ENCODE assay signal across 21 cellular contexts in the genomic region with DNA sequence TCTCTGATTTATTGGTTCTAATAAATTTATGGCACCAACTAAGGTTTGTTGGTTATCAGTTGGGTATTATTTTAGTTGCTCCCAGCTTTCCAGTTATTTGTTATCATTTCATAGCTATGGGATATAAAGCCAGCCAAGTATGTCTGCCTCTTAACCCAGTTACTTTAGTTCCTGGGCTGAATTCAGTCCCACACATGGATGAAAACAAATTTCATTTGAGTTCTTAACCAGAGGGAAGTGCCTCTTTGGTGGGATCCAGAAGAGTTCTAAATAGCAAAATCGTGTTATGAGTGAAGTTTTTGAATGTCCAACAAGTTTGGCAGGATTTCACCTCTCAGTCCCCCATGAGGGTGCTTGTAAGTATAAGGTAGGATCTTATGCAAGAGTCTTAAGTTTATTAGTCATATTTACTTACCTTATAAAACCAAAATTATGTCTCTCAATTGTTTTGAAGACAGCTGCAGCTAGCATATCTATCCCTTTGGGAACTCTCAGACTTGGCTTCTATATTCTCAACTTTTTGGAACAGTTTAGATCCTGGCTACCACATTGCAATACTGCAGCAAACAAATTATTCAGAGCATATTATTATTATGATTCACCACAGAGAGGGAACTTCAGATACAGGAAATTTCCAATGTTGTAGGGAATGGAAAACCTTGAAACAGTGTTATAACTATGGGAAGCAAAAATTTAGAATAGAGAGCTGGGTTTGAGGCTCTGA.
DNase-seq lines count a peak whose midpoint lies in the region; FAIRE-seq and TF ChIP-seq lines count a peak whose summit lies in the region.
"Had no signal": no experiment of that assay in that cellular context is flagged by ENCODE, and none has a peak within 500 bp of the region (broad histone marks: within the 10 kb centered on the region; RNA-seq: fewer than 3 reads in every experiment).

No MANE protein-coding gene starts in this region.

- no peak overlapping the region for H3K4me3 Mint-ChIP-seq in nephron
- H3K4me3 Mint-ChIP-seq: CD4-positive, alpha-beta memory T cell; immature natural killer cell had no signal

- no peak for TF ChIP-seq EP300 in SK-N-SH (IDR thresholded peaks at IDR 0.05; ENCODE audit: borderline replicate concordance in 1 of 2, low read depth in 1 of 2, low read length in 1 of 2)

- H3K27me3 ChIP-seq in SK-N-SH (ENCODE audit: insufficient read depth) (no peaks in the 10 kb centered on the region), small intestine (ENCODE audit: control insufficient read depth in 2 of 2, insufficient read depth in 2 of 2, low read length in 2 of 2) (no peaks in the 10 kb centered on the region)

- no peak for TF ChIP-seq RAD21 in SK-N-SH (IDR thresholded peaks at IDR 0.05; ENCODE audit: low read length)

- no peaks in the 10 kb centered on the region for H3K36me3 Mint-ChIP-seq in nephron (ENCODE audit: low read depth)
- H3K36me3 Mint-ChIP-seq: CD4-positive, alpha-beta memory T cell had no signal

- no peak overlapping the region for H3K4me3 ChIP-seq in AG10803 (ENCODE audit: low read length)
- H3K4me3 ChIP-seq in SK-N-SH (ENCODE audit: low read depth in 2 of 2, low read length in 1 of 2) = no peak overlapping the region
- no peak overlapping the region for H3K4me3 ChIP-seq in fibroblast of the aortic adventitia (ENCODE audit: low read depth, low read length)
- no peak overlapping the region for H3K4me3 ChIP-seq in small intestine (ENCODE audit: low read depth in 1 of 2, low read length in 2 of 2)
- H3K4me3 ChIP-seq: skin epidermis had no signal

- TF ChIP-seq CTCF in AG10803 (conservative IDR thresholded peaks at IDR 0.05; ENCODE audit: low read length) = no peak
- no peak for TF ChIP-seq CTCF in SK-N-SH (IDR thresholded peaks at IDR 0.05)
- TF ChIP-seq CTCF in fibroblast of the aortic adventitia (IDR thresholded peaks at IDR 0.05; ENCODE audit: insufficient read depth, low read length) = no peak
- no peak for TF ChIP-seq CTCF in nephron (IDR thresholded peaks at IDR 0.05; ENCODE audit: unreplicated experiment in 3 of 3)

- H3K9me3 ChIP-seq in SK-N-SH (no peaks in the 10 kb centered on the region), small intestine (ENCODE audit: control insufficient read depth, low read depth) (no peaks in the 10 kb centered on the region)

- no peaks in the 10 kb centered on the region; a peak in 1 of 4 replicates for H3K4me1 ChIP-seq in SK-N-SH (ENCODE audit: control insufficient read depth in 1 of 2, insufficient read depth in 2 of 2, low read depth in 1 of 2, low read length in 1 of 2)
- H3K4me1 ChIP-seq in small intestine (ENCODE audit: control insufficient read depth in 2 of 2, insufficient read depth in 1 of 2, low read depth in 1 of 2, low read length in 1 of 2) = no peaks in the 10 kb centered on the region

- H3K4me1 Mint-ChIP-seq in nephron = peaks cover 10% of the 10 kb centered on the region
- H3K4me1 Mint-ChIP-seq: CD4-positive, alpha-beta memory T cell; immature natural killer cell had no signal

- peak overlapping the region in 1 of 2 experiments; percentile 47; a peak in 2 of 4 replicates for H3K27ac ChIP-seq in SK-N-SH (ENCODE audit: low read depth in 2 of 2, low read length in 1 of 2)
- H3K27ac ChIP-seq in small intestine (ENCODE audit: low read depth in 1 of 2, low read length in 1 of 2) = no peak overlapping the region
- H3K27ac ChIP-seq: KMS-11 had no signal

- FAIRE-seq in small intestine (lab: Jason Lieb, UNC) = no peak
- FAIRE-seq: urothelium cell line had no signal

- H3K9ac ChIP-seq in SK-N-SH = no peak overlapping the region
- H3K9ac ChIP-seq: KMS-11 had no signal

- POLR2A ChIA-PET in SK-N-SH (lab: Yijun Ruan, JAX) = no interaction called here
- POLR2A ChIA-PET in HEK293T (lab: Yijun Ruan, JAX) = no interaction called here

- H3K27ac Mint-ChIP-seq in nephron = peak overlapping the region in 2 of 3 experiments; percentile 14 to 72
- H3K27ac Mint-ChIP-seq: CD4-positive, alpha-beta memory T cell; immature natural killer cell had no signal

- peak overlapping the region; percentile 71; the same call in 1 of the 2 replicates for H2AFZ ChIP-seq in SK-N-SH (ENCODE audit: low read depth)

- no peaks in the 10 kb centered on the region for H4K20me1 ChIP-seq in SK-N-SH (ENCODE audit: insufficient read depth)

- H3K9me3 Mint-ChIP-seq in nephron = no peaks in the 10 kb centered on the region

- no peaks in the 10 kb centered on the region for H3F3A ChIP-seq in SK-N-SH (replicated peaks; ENCODE audit: insufficient read depth)

- CTCF ChIA-PET in SK-N-SH (lab: Yijun Ruan, JAX) = no interaction called here
- CTCF ChIA-PET in HEK293T (lab: Yijun Ruan, JAX) = no interaction called here

- no peaks in the 10 kb centered on the region for H3K36me3 ChIP-seq in SK-N-SH (replicated peaks in 1 of 2; ENCODE audit: control insufficient read depth in 1 of 2, insufficient read depth in 2 of 2, low read length in 1 of 2)
- H3K36me3 ChIP-seq in small intestine (ENCODE audit: control insufficient read depth in 2 of 2, insufficient read depth in 2 of 2, low read length in 2 of 2) = no peaks in the 10 kb centered on the region

- H3K9me2 ChIP-seq in SK-N-SH = 0 out of 2 replicates have a peak, but pooled peaks cover 4% of the 10 kb centered on the region

- no peaks in the 10 kb centered on the region for H3K27me3 Mint-ChIP-seq in nephron (ENCODE audit: low read depth)
- H3K27me3 Mint-ChIP-seq: CD4-positive, alpha-beta memory T cell had no signal

- DNase-seq in AG10803 (ENCODE audit: low read depth) (peak; percentile 72), SK-N-SH (no peak), fibroblast of the aortic adventitia (ENCODE audit: low read depth) (peak; percentile 87), small intestine (no peak), midbrain (lab: John Stamatoyannopoulos, UW) (no peak), HEK293T (ENCODE audit: extremely low spot score) (no peak)
- no peak for DNase-seq in stimulated activated CD4-positive, alpha-beta T cell treated with anti-CD3 and anti-CD28 coated beads, Interleukin-4, amount 100 ng/mL, for 4 hours
- DNase-seq: activated CD4-positive, CD25-positive, alpha-beta regulatory T cell; activated CD8-positive, alpha-beta memory T cell treated with anti-CD3 and anti-CD28 coated beads for 24 hours; CD4-positive, alpha-beta memory T cell; DND-41; glutamatergic neuron; immature natural killer cell; NCI-H1417; NCI-H2227 treated with DMSO at 0.1 percent for 48 hours; nucleus accumbens; SIG-M5 had no signal

- no peak overlapping the region for H3K4me2 ChIP-seq in SK-N-SH
- H3K4me2 ChIP-seq: KMS-11 had no signal

- WGBS in SK-N-SH (ENCODE audit: low lambda C conversion rate) = 38% methylated on average over 1 of the region's 1 CpG
- 21 to 44% (median 21%) methylated on average over 1 of the region's 1 CpG for WGBS in small intestine, 3 donors

- no peaks in the 10 kb centered on the region for H3K79me2 ChIP-seq in SK-N-SH (ENCODE audit: insufficient read depth)

TF ChIP-seq in SK-N-SH, 30 proteins besides CTCF, POLR2A, EP300 and RAD21:
- TF ChIP-seq TCF12 (IDR thresholded peaks at IDR 0.05) (no peak), FOSL2 (IDR thresholded peaks at IDR 0.05; ENCODE audit: borderline replicate concordance, low read depth) (peak; percentile 31; the same call in 1 of the 2 replicates)
- TF ChIP-seq, protein P1, sequence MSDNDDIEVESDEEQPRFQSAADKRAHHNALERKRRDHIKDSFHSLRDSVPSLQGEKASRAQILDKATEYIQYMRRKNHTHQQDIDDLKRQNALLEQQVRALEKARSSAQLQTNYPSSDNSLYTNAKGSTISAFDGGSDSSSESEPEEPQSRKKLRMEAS (IDR thresholded peaks at IDR 0.05; ENCODE audit: low read depth) = no peak

TF ChIP-seq in HEK293T, 16 proteins besides CTCF, POLR2A, EP300 and RAD21:
- TF ChIP-seq BHLHE40 (IDR thresholded peaks at IDR 0.05; ENCODE audit: borderline replicate concordance) = no peak
- no peak for TF ChIP-seq LEF1 (IDR thresholded peaks at IDR 0.05; ENCODE audit: borderline replicate concordance)
- no peak for TF ChIP-seq SUZ12 (IDR thresholded peaks at IDR 0.05)
- TF ChIP-seq CTBP1 (IDR thresholded peaks at IDR 0.05; ENCODE audit: borderline replicate concordance) = no peak
- TF ChIP-seq ZNF384 (IDR thresholded peaks at IDR 0.05) = no peak
- TF ChIP-seq NFRKB (IDR thresholded peaks at IDR 0.05) = no peak
- no peak for TF ChIP-seq FOXA1 (IDR thresholded peaks at IDR 0.05)
- no peak for TF ChIP-seq L3MBTL2 (conservative IDR thresholded peaks at IDR 0.05)
- TF ChIP-seq FOXK2 (IDR thresholded peaks at IDR 0.05) = no peak
- no peak for TF ChIP-seq ARNT (IDR thresholded peaks at IDR 0.05)

Comparison
In these comparisons a context has a peak if more than half of its experiments do, and no peak if none do; other contexts are left out.
1. DNase-seq: peak in AG10803 (single experiment) and fibroblast of the aortic adventitia (single experiment); none in SK-N-SH (single experiment), small intestine (single experiment), midbrain (single experiment), stimulated activated CD4-positive, alpha-beta T cell treated with anti-CD3 and anti-CD28 coated beads, Interleukin-4, amount 100 ng/mL, for 4 hours (0 of 2) and HEK293T (single experiment).